Comparison of ENCODE assay signal across 8 cellular contexts in genomic region chr1:9588551-9589143, GRCh38. TPM values are rescaled to one million over a fixed set of nuclear protein-coding genes. Genes with fewer than 3 reads are reported as not detected.
A peak's percentile ranks its signal among the peaks of the same experiment; 100 is the strongest.
DNase-seq lines count a peak whose midpoint lies in the region; ATAC-seq, FAIRE-seq and TF ChIP-seq lines count a peak whose summit lies in the region.

Gene TMEM201, plus strand, starts transcription at chr1:9588911. Its CDS starts 20 bp downstream, at chr1:9588931.

- peak within 1 kb of the TSS; percentile 95; the same call in 1 of the 2 replicates for H2AFZ ChIP-seq in H1 (ENCODE audit: low read length)

- no peak within 1 kb of the TSS for H2BK15ac ChIP-seq in H1 (ENCODE audit: low read length)

- TF ChIP-seq CTCF in H1 (IDR thresholded peaks at IDR 0.05; ENCODE audit: control extremely low read depth in 1 of 3, insufficient read depth in 1 of 3, low read depth in 1 of 3, low read length in 3 of 3): peak in 2 of 3 experiments; percentile 61 to 74; a peak in 3 of 4 replicates

- TF ChIP-seq EP300 in H1 (IDR thresholded peaks at IDR 0.05; ENCODE audit: borderline replicate concordance in 1 of 2, low read depth in 2 of 2, low read length in 2 of 2): no peak; a peak in 1 of 3 replicates

- H3K9me3 ChIP-seq in CD4-positive, CD25-positive, alpha-beta regulatory T cell (ENCODE audit: control insufficient read depth in 2 of 2, low read length in 2 of 2): no peaks in the 10 kb centered on the region
- H3K9me3 ChIP-seq in H1 (ENCODE audit: insufficient read depth in 2 of 2, low read depth in 1 of 2, low read length in 1 of 2): no peaks in the 10 kb centered on the region

- H3K4ac ChIP-seq in H1 (replicated peaks; ENCODE audit: insufficient read length, low read depth, low read length): no peak within 1 kb of the TSS

- peaks cover 7% of the 10 kb centered on the region for H3K79me1 ChIP-seq in H1 (ENCODE audit: low read depth, low read length)

- whole genome bisulfite sequencing in H1 (ENCODE audit: extremely low coverage in 1 of 2, insufficient coverage in 1 of 2, insufficient read length in 1 of 2, insufficient replicate concordance in 2 of 2, low coverage in 1 of 2, low lambda C conversion rate in 2 of 2, missing lambda C conversion rate in 1 of 2), 2 experiments: 0% methylated on average over 1 of the region's 94 CpGs; no CpG with 5 or more reads in 1 of the 2 experiments

- peak within 1 kb of the TSS; percentile 86 to 91 for H3K4me2 ChIP-seq in H1 (ENCODE audit: insufficient read depth in 1 of 2, low read depth in 2 of 2, low read length in 2 of 2)

- no peaks in the 10 kb centered on the region for H3K36me3 ChIP-seq in CD4-positive, CD25-positive, alpha-beta regulatory T cell (ENCODE audit: control insufficient read depth, insufficient read depth, low read length)
- no peaks in the 10 kb centered on the region for H3K36me3 ChIP-seq in H1 (ENCODE audit: control insufficient read depth in 2 of 4, insufficient read depth in 4 of 4, low read length in 3 of 4)

- no peaks in the 10 kb centered on the region for H3K27me3 ChIP-seq in CD4-positive, CD25-positive, alpha-beta regulatory T cell (ENCODE audit: control insufficient read depth, insufficient read depth, low read length)
- H3K27me3 ChIP-seq in H1 (replicated peaks in 1 of 4; ENCODE audit: control insufficient read depth in 3 of 4, extremely low read depth in 1 of 4, insufficient read depth in 3 of 4, low read length in 3 of 4): no peaks in the 10 kb centered on the region

- H3K79me2 ChIP-seq in H1 (ENCODE audit: control insufficient read depth in 1 of 2, insufficient read depth in 2 of 2, low read length in 2 of 2): peaks cover 6 to 44% of the 10 kb centered on the region in 2 experiments; a peak in 3 of 4 replicates

- no peak for FAIRE-seq in H1 (lab: Jason Lieb, UNC)

- H3K14ac ChIP-seq in H1 (ENCODE audit: insufficient read length): no peak within 1 kb of the TSS

- peak; percentile 91 to 92 for ATAC-seq in CD4-positive, CD25-positive, alpha-beta regulatory T cell (ENCODE audit: low read depth in 2 of 2)
- ATAC-seq in GM19397 (IDR thresholded peaks at IDR 0.05; ENCODE audit: unreplicated experiment) (peak; percentile 84), HG03565 (IDR thresholded peaks at IDR 0.05; ENCODE audit: unreplicated experiment) (peak; percentile 59)

- H3K18ac ChIP-seq in H1 (ENCODE audit: extremely low read depth, low read length): peak within 1 kb of the TSS; percentile 11

- H2BK20ac ChIP-seq in H1 (ENCODE audit: low read length): no peak within 1 kb of the TSS

- H3K56ac ChIP-seq in H1 (replicated peaks; ENCODE audit: insufficient read length, low read depth, low read length): no peak within 1 kb of the TSS

- no peaks in the 10 kb centered on the region for H3K9me3 Mint-ChIP-seq in CD4-positive, CD25-positive, alpha-beta regulatory T cell

- no peak within 1 kb of the TSS for H2AK5ac ChIP-seq in H1 (ENCODE audit: low read depth, low read length)

- peak within 1 kb of the TSS; percentile 89 to 97 (median 92) for H3K4me3 Mint-ChIP-seq in CD4-positive, CD25-positive, alpha-beta regulatory T cell

- CTCF ChIA-PET in activated CD8-positive, alpha-beta memory T cell treated with anti-CD3 and anti-CD28 coated beads for 36 hours (lab: Charles Lee): interaction anchor here (0.9 to 2.1 kb wide), 2 partner anchors 40 to 714 kb away, joined by 4 to 10 read pairs; no protein-coding TSS in a partner anchor
- CTCF ChIA-PET in H1 (lab: Charles Lee; ENCODE audit: partially characterized antibody): interaction anchor here (0.6 to 1.2 kb wide), 4 partner anchors 9 to 125 kb away, joined by 3 to 4 read pairs (median 4); no protein-coding TSS in a partner anchor

- H4K20me1 ChIP-seq in H1 (replicated peaks in 1 of 2; ENCODE audit: control insufficient read depth in 1 of 2, insufficient read depth in 2 of 2, low read length in 2 of 2): peaks cover 21 to 29% of the 10 kb centered on the region in 2 experiments

- H3K4me3 ChIP-seq in CD4-positive, CD25-positive, alpha-beta regulatory T cell (ENCODE audit: low read depth, low read length): peak within 1 kb of the TSS; percentile 66
- peak within 1 kb of the TSS; percentile 60 to 82 (median 70) for H3K4me3 ChIP-seq in H1 (ENCODE audit: extremely low read depth in 1 of 4, insufficient read depth in 2 of 4, low read depth in 3 of 4, low read length in 4 of 4)

- H4K91ac ChIP-seq in H1 (replicated peaks; ENCODE audit: insufficient read length, low read length): no peak within 1 kb of the TSS

- H3K4me1 Mint-ChIP-seq in CD4-positive, CD25-positive, alpha-beta regulatory T cell: peaks cover 0 to 44% (median 22%) of the 10 kb centered on the region in 4 donors

- peak in 1 of 2 experiments; percentile 31; a peak in 2 of 4 replicates for TF ChIP-seq RAD21 in H1 (IDR thresholded peaks at IDR 0.05 in 1 of 2, conservative IDR thresholded peaks at IDR 0.05 in 1 of 2; ENCODE audit: low read depth in 2 of 2, low read length in 2 of 2)

- no peak within 1 kb of the TSS for H2BK5ac ChIP-seq in H1 (ENCODE audit: low read depth, low read length)

- no peak within 1 kb of the TSS for H4K5ac ChIP-seq in H1 (ENCODE audit: insufficient read length, low read depth, low read length)

- peak; percentile 92 to 94 (median 93) for DNase-seq in CD4-positive, CD25-positive, alpha-beta regulatory T cell
- DNase-seq in NK-92 (lab: John Stamatoyannopoulos, UW; ENCODE audit: unreplicated experiment) (peak; percentile 51), H1 (ENCODE audit: low read depth in 1 of 2, low spot score in 2 of 2) (peak; percentile 68 to 97), mesenteric fat pad (ENCODE audit: low spot score) (peak; percentile 97)
- DNase-seq in stimulated activated CD8-positive, alpha-beta memory T cell treated with anti-CD3 and anti-CD28 coated beads, Interleukin-15, amount 100 ng/mL, for 1 hour (ENCODE audit: low read depth): peak; percentile 81

- H3K36me3 Mint-ChIP-seq in CD4-positive, CD25-positive, alpha-beta regulatory T cell: no peaks in the 10 kb centered on the region

- peaks cover 7% of the 10 kb centered on the region; the same call in 1 of the 2 replicates for H3K23me2 ChIP-seq in H1 (ENCODE audit: low read depth, low read length)

- no peak; a peak in 1 of 3 replicates for TF ChIP-seq POLR2A in H1 (IDR thresholded peaks at IDR 0.05; ENCODE audit: control extremely low read depth in 1 of 2, low read depth in 2 of 2, low read length in 2 of 2)

- POLR2A ChIA-PET in activated CD8-positive, alpha-beta memory T cell treated with anti-CD3 and anti-CD28 coated beads for 36 hours (lab: Charles Lee): interaction anchor here (1.6 kb wide), 1 partner anchor 50 kb away, joined by 3 read pairs; the partner anchor contains the start of gene SLC25A33
- POLR2A ChIA-PET in H1 (lab: Charles Lee; ENCODE audit: partially characterized antibody): interaction anchor here (0.6 to 1.2 kb wide), 4 partner anchors 12 to 41 kb away, joined by 3 read pairs; no protein-coding TSS in a partner anchor

- H3K27ac ChIP-seq in CD4-positive, CD25-positive, alpha-beta regulatory T cell (ENCODE audit: insufficient read depth, low read length, poor library complexity, severe bottlenecking): peak within 1 kb of the TSS; percentile 47
- no peak within 1 kb of the TSS; the same call in 1 of the 2 replicates for H3K27ac ChIP-seq in H1 (ENCODE audit: low read depth, low read length)

- H4K8ac ChIP-seq in H1 (ENCODE audit: extremely low read depth, insufficient read depth, low read length): peak within 1 kb of the TSS; percentile 48; the same call in 1 of the 2 replicates

- H3K27ac Mint-ChIP-seq in CD4-positive, CD25-positive, alpha-beta regulatory T cell: peak within 1 kb of the TSS; percentile 78 to 95 (median 90)

- H3K9ac ChIP-seq in H1 (replicated peaks in 1 of 4; ENCODE audit: extremely low read depth in 1 of 4, low read depth in 3 of 4, low read length in 3 of 4): peak within 1 kb of the TSS; percentile 51 to 73 (median 54)

- no peak within 1 kb of the TSS for H3K23ac ChIP-seq in H1 (ENCODE audit: insufficient read length)

- H3K4me1 ChIP-seq in CD4-positive, CD25-positive, alpha-beta regulatory T cell (ENCODE audit: control insufficient read depth, insufficient read depth, low read length, poor library complexity, severe bottlenecking): peaks cover 24% of the 10 kb centered on the region
- peaks cover 0 to 35% (median 25%) of the 10 kb centered on the region in 4 experiments; a peak in 5 of 7 replicates for H3K4me1 ChIP-seq in H1 (replicated peaks in 1 of 4; ENCODE audit: control insufficient read depth in 3 of 4, insufficient read depth in 4 of 4, low read length in 3 of 4)

- H2BK12ac ChIP-seq in H1 (ENCODE audit: low read depth, low read length): no peak within 1 kb of the TSS

- H2BK120ac ChIP-seq in H1 (replicated peaks; ENCODE audit: low read depth, low read length): no peak within 1 kb of the TSS

- H3K27me3 Mint-ChIP-seq in CD4-positive, CD25-positive, alpha-beta regulatory T cell: no peaks in the 10 kb centered on the region

TF ChIP-seq in H1, 55 proteins besides CTCF, POLR2A, EP300 and RAD21 (continues in another document):
- TF ChIP-seq EGR1 (IDR thresholded peaks at IDR 0.05; ENCODE audit: borderline replicate concordance, low read depth, low read length) (0 out of 2 replicates have a peak, but pooled peaks have one; percentile 26), SIN3A (conservative IDR thresholded peaks at IDR 0.05 in 1 of 2, IDR thresholded peaks at IDR 0.05 in 1 of 2; ENCODE audit: low read depth in 1 of 2, low read length in 2 of 2) (peak in 1 of 2 experiments; percentile 15; a peak in 1 of 4 replicates), TAF1 (IDR thresholded peaks at IDR 0.05; ENCODE audit: low read depth, low read length) (peak; percentile 37; the same call in 1 of the 2 replicates), PHF8 (conservative IDR thresholded peaks at IDR 0.05; ENCODE audit: low read depth, low read length) (peak; percentile 57; the same call in 1 of the 2 replicates), BRCA1 (IDR thresholded peaks at IDR 0.05; ENCODE audit: low read depth, low read length) (no peak), GABPA (IDR thresholded peaks at IDR 0.05; ENCODE audit: borderline replicate concordance, insufficient read depth, low read length) (no peak), TBP (IDR thresholded peaks at IDR 0.05; ENCODE audit: low read depth, low read length) (0 out of 2 replicates have a peak, but pooled peaks have one; percentile 5)

RNA-seq across cellular contexts. Expression of gene TMEM201, which starts in this region (rescaled TPM):
- 12.1 TPM for total RNA-seq in CD4-positive, CD25-positive, alpha-beta regulatory T cell
- polyA plus RNA-seq in CD4-positive, CD25-positive, alpha-beta regulatory T cell: 1 to 10 TPM; 1.1 to 1.6 (median 1.4) TPM
- 10 to 100 TPM; 34.9 to 35.6 TPM for total RNA-seq in activated CD8-positive, alpha-beta memory T cell treated with anti-CD3 and anti-CD28 coated beads for 36 hours
- 27.1 and 27.9 TPM in 2 replicates for total RNA-seq in H1 (2021; fragmentation: NEBNext Ultra II Directional; extraction: Animal tissue kit (Norgen Biotek cat#: 25700))
- 8.2 and 14.2 TPM in 2 replicates for polyA plus RNA-seq in H1 (2011; rRNA removed)
- 4.4 TPM for polyA plus RNA-seq in H1 (2011; cell fraction: cytosol; rRNA removed)
- polyA plus RNA-seq in H1 (2011; cell fraction: nucleus; rRNA removed): 24.5 TPM
- polyA plus RNA-seq in H1 (2012, experiment 1 of 2): 11.3 to 20.5 TPM (median 17.5 TPM) in 4 replicates
- 17.2 TPM for polyA plus RNA-seq in H1 (2012, experiment 2 of 2)
- 24.4 TPM for polyA plus RNA-seq in H1 (2013, experiment 1 of 2)
- 26.3 TPM for polyA plus RNA-seq in H1 (2013, experiment 2 of 2)
- 6.7 and 6.9 TPM in 2 replicates for polyA minus RNA-seq in H1 (2011; rRNA and poly(A)+ RNA removed)
- polyA minus RNA-seq in H1 (2011; cell fraction: cytosol; rRNA and poly(A)+ RNA removed): 12.9 TPM
- polyA minus RNA-seq in H1 (2011; cell fraction: nucleus; rRNA and poly(A)+ RNA removed): 20.1 TPM
- total RNA-seq in mesenteric fat pad: 9.8 TPM
